ENCODE assay signal across 11 cellular contexts in genomic region chr15:70723124-70723427, GRCh38. TPM values are rescaled to one million over a fixed set of nuclear protein-coding genes. Genes with fewer than 3 reads are reported as not detected.
DNase-seq lines count a peak whose midpoint lies in the region; ATAC-seq and TF ChIP-seq lines count a peak whose summit lies in the region.
"Had no signal": no experiment of that assay in that cellular context is flagged by ENCODE, and none has a peak within 500 bp of the region (broad histone marks: within the 10 kb centered on the region; RNA-seq: fewer than 3 reads in every experiment).

No MANE protein-coding gene starts in this region.

- H3K79me2 ChIP-seq in SK-N-SH (ENCODE audit: insufficient read depth) = peaks cover 99% of the 10 kb centered on the region

- CTCF ChIA-PET in Caco-2 (lab: Charles Lee) (interaction anchor here (0.6 to 1.5 kb wide), 22 partner anchors 10 to 154 kb away, joined by 3 to 23 read pairs (median 4); partner anchors contain the start of gene UACA), SK-N-SH (lab: Yijun Ruan, JAX) (interaction anchor here (0.8 to 2.3 kb wide), 50 partner anchors 10 to 1249 kb away, joined by 3 to 58 read pairs (median 4); no protein-coding TSS in a partner anchor)

- no peak for TF ChIP-seq RAD21 in SK-N-SH (IDR thresholded peaks at IDR 0.05; ENCODE audit: low read length)

- POLR2A ChIA-PET in Caco-2 (lab: Charles Lee) (interaction anchor here (1.0 kb wide), 1 partner anchor 9 kb away, joined by 8 read pairs; no protein-coding TSS in a partner anchor), SK-N-SH (lab: Yijun Ruan, JAX) (no interaction called here)

- H3K4me1 ChIP-seq in Caco-2 = peaks cover 39% of the 10 kb centered on the region
- peaks cover 4% of the 10 kb centered on the region for H3K4me1 ChIP-seq in endodermal cell (ENCODE audit: control insufficient read depth, insufficient read depth, low read length)
- peaks cover 52 to 75% of the 10 kb centered on the region in 2 donors for H3K4me1 ChIP-seq in gastrocnemius medialis
- peaks cover 0 to 9% of the 10 kb centered on the region in 2 experiments; a peak in 2 of 4 replicates for H3K4me1 ChIP-seq in SK-N-SH (ENCODE audit: control insufficient read depth in 1 of 2, insufficient read depth in 2 of 2, low read depth in 1 of 2, low read length in 1 of 2)
- peaks cover 20 to 37% (median 29%) of the 10 kb centered on the region in 4 donors for H3K4me1 ChIP-seq in esophagus muscularis mucosa

- in situ Hi-C loops in gastrocnemius medialis (cut with MboI; ENCODE audit: low sequenced_read_pairs in 4 of 4) = loop anchor here in 1 of 4 donors (10.0 kb wide), 1 partner anchor 48 kb away; no protein-coding TSS in a partner anchor

- H3K27me3 ChIP-seq in Caco-2 (replicated peaks; ENCODE audit: control insufficient read depth, insufficient read depth, low read length) = no peaks in the 10 kb centered on the region
- no peaks in the 10 kb centered on the region for H3K27me3 ChIP-seq in endodermal cell (ENCODE audit: control insufficient read depth, insufficient read depth, low read length, poor library complexity, severe bottlenecking)
- H3K27me3 ChIP-seq in gastrocnemius medialis = no peaks in the 10 kb centered on the region
- H3K27me3 ChIP-seq in SK-N-SH (ENCODE audit: insufficient read depth) = no peaks in the 10 kb centered on the region
- no peaks in the 10 kb centered on the region for H3K27me3 ChIP-seq in esophagus muscularis mucosa
- H3K27me3 ChIP-seq: BLaER1 treated with 17β-estradiol and CSF1 and Interleukin-3, amounts not matched to agents 10 nM and 100 nM had no signal

- no peaks in the 10 kb centered on the region for H3K9me3 ChIP-seq in Caco-2
- H3K9me3 ChIP-seq in endodermal cell (ENCODE audit: control insufficient read depth, low read length) = no peaks in the 10 kb centered on the region
- H3K9me3 ChIP-seq in gastrocnemius medialis = no peaks in the 10 kb centered on the region
- H3K9me3 ChIP-seq in SK-N-SH = no peaks in the 10 kb centered on the region
- H3K9me3 ChIP-seq in esophagus muscularis mucosa = no peaks in the 10 kb centered on the region
- H3K9me3 ChIP-seq: BLaER1 treated with 17β-estradiol and CSF1 and Interleukin-3, amounts not matched to agents 10 nM and 100 nM had no signal

- H3K4me1 Mint-ChIP-seq in Caco-2 (ENCODE audit: low read depth, unreplicated experiment) (peaks cover 36% of the 10 kb centered on the region), endodermal cell (peaks cover 2% of the 10 kb centered on the region), nephron (peaks cover 26% of the 10 kb centered on the region)
- no peaks in the 10 kb centered on the region for H3K4me1 Mint-ChIP-seq in activated T-cell treated with anti-CD3 and anti-CD28 coated beads, Interleukin-2, amount 50 U/mL, for 72 hours (ENCODE audit: low read depth)
- H3K4me1 Mint-ChIP-seq: CD4-positive, CD25-positive, alpha-beta regulatory T cell had no signal

- DNase-seq in Caco-2 = no peak
- no peak for DNase-seq in endodermal cell
- DNase-seq in gastrocnemius medialis = no peak
- DNase-seq in SK-N-SH = no peak
- DNase-seq in activated T-cell treated with anti-CD3 and anti-CD28 coated beads, Interleukin-2, amount 50 U/mL, for 72 hours = no peak
- DNase-seq in esophagus muscularis mucosa (ENCODE audit: extremely low spot score) = no peak
- DNase-seq: Calu3 had no signal

- no peak overlapping the region for H3K4me3 ChIP-seq in Caco-2 (ENCODE audit: low read depth, low read length)
- H3K4me3 ChIP-seq in endodermal cell (ENCODE audit: low read length) = no peak overlapping the region
- no peak overlapping the region for H3K4me3 ChIP-seq in gastrocnemius medialis
- H3K4me3 ChIP-seq in SK-N-SH (ENCODE audit: low read depth in 2 of 2, low read length in 1 of 2) = no peak overlapping the region
- H3K4me3 ChIP-seq in esophagus muscularis mucosa = no peak overlapping the region
- H3K4me3 ChIP-seq: BLaER1 treated with 17β-estradiol and CSF1 and Interleukin-3, amounts not matched to agents 10 nM and 100 nM had no signal

- WGBS in endodermal cell (ENCODE audit: insufficient coverage in 1 of 2, insufficient read length in 1 of 2), 2 experiments = 73 to 92% methylated on average over 4 to 5 of the region's 5 CpGs
- WGBS in SK-N-SH (ENCODE audit: low lambda C conversion rate) = 81% methylated on average over 5 of the region's 5 CpGs
- WGBS in esophagus muscularis mucosa = 85% methylated on average over 5 of the region's 5 CpGs

- BruUV-seq in Caco-2 (replicated peaks; lab: Mats Ljungman, UMichigan) = no TSS peak

- intact Hi-C loops in Caco-2 (cut with micrococcal nuclease; ENCODE audit: unreplicated experiment) (no loop called here), gastrocnemius medialis (cut with DNase I; ENCODE audit: low total_unique reads) (loop anchor here (5.0 kb wide), 1 partner anchor 89 kb away; no protein-coding TSS in a partner anchor), esophagus muscularis mucosa (cut with DNase I) (loop anchor here (5.0 kb wide), 1 partner anchor 89 kb away; no protein-coding TSS in a partner anchor)

- peaks cover 53% of the 10 kb centered on the region for H4K20me1 ChIP-seq in SK-N-SH (ENCODE audit: insufficient read depth)
- H4K20me1 ChIP-seq: BLaER1 treated with 17β-estradiol and CSF1 and Interleukin-3, amounts not matched to agents 10 nM and 100 nM had no signal

- ATAC-seq in gastrocnemius medialis = peak; percentile 26 to 62
- no peak for ATAC-seq in activated T-cell treated with anti-CD3 and anti-CD28 coated beads, Interleukin-2, amount 50 U/mL, for 72 hours (replicated peaks in 1 of 2)

- peaks cover 12% of the 10 kb centered on the region for H3K9me3 Mint-ChIP-seq in Caco-2 (ENCODE audit: unreplicated experiment)
- H3K9me3 Mint-ChIP-seq in endodermal cell = no peaks in the 10 kb centered on the region
- H3K9me3 Mint-ChIP-seq in nephron = no peaks in the 10 kb centered on the region
- H3K9me3 Mint-ChIP-seq in activated T-cell treated with anti-CD3 and anti-CD28 coated beads, Interleukin-2, amount 50 U/mL, for 72 hours = no peaks in the 10 kb centered on the region
- H3K9me3 Mint-ChIP-seq: CD4-positive, CD25-positive, alpha-beta regulatory T cell; HFFc6 had no signal

- H3K36me3 Mint-ChIP-seq in Caco-2 (ENCODE audit: insufficient read depth, unreplicated experiment) (peaks cover 22% of the 10 kb centered on the region), endodermal cell (ENCODE audit: low read depth) (no peaks in the 10 kb centered on the region), nephron (ENCODE audit: low read depth) (peaks cover 8% of the 10 kb centered on the region)
- no peaks in the 10 kb centered on the region for H3K36me3 Mint-ChIP-seq in activated T-cell treated with anti-CD3 and anti-CD28 coated beads, Interleukin-2, amount 50 U/mL, for 72 hours (ENCODE audit: insufficient read depth in 2 of 2)
- H3K36me3 Mint-ChIP-seq: CD4-positive, CD25-positive, alpha-beta regulatory T cell had no signal

- H3K4me3 Mint-ChIP-seq in Caco-2 (ENCODE audit: unreplicated experiment) (no peak overlapping the region), endodermal cell (no peak overlapping the region), nephron (no peak overlapping the region)
- no peak overlapping the region for H3K4me3 Mint-ChIP-seq in activated T-cell treated with anti-CD3 and anti-CD28 coated beads, Interleukin-2, amount 50 U/mL, for 72 hours
- H3K4me3 Mint-ChIP-seq: CD4-positive, CD25-positive, alpha-beta regulatory T cell; HFFc6 had no signal

- H3F3A ChIP-seq in SK-N-SH (replicated peaks; ENCODE audit: insufficient read depth) = peaks cover 30% of the 10 kb centered on the region

- no peak overlapping the region for H2AFZ ChIP-seq in SK-N-SH (ENCODE audit: low read depth)

- TF ChIP-seq EP300 in SK-N-SH (IDR thresholded peaks at IDR 0.05; ENCODE audit: borderline replicate concordance in 1 of 2, low read depth in 1 of 2, low read length in 1 of 2) (no peak), esophagus muscularis mucosa (IDR thresholded peaks at IDR 0.05) (no peak)

- no peaks in the 10 kb centered on the region for H3K9me2 ChIP-seq in SK-N-SH

- peak overlapping the region; percentile 72 for H3K27ac Mint-ChIP-seq in Caco-2 (ENCODE audit: unreplicated experiment)
- H3K27ac Mint-ChIP-seq in endodermal cell = peak overlapping the region; percentile 28
- H3K27ac Mint-ChIP-seq in nephron = peak overlapping the region in 2 of 3 experiments; percentile 3 to 77
- H3K27ac Mint-ChIP-seq in activated T-cell treated with anti-CD3 and anti-CD28 coated beads, Interleukin-2, amount 50 U/mL, for 72 hours = no peak overlapping the region
- H3K27ac Mint-ChIP-seq: CD4-positive, CD25-positive, alpha-beta regulatory T cell; HFFc6 had no signal

- no peak overlapping the region for H3K27ac ChIP-seq in endodermal cell (ENCODE audit: low read depth, low read length)
- H3K27ac ChIP-seq in gastrocnemius medialis = peak overlapping the region; percentile 61 to 88 (median 78)
- H3K27ac ChIP-seq in SK-N-SH (ENCODE audit: low read depth in 2 of 2, low read length in 1 of 2) = no peak overlapping the region
- no peak overlapping the region for H3K27ac ChIP-seq in esophagus muscularis mucosa (replicated peaks in 1 of 4)
- H3K27ac ChIP-seq: BLaER1 treated with 17β-estradiol and CSF1 and Interleukin-3, amounts not matched to agents 10 nM and 100 nM had no signal

- no peak for TF ChIP-seq POLR2A in gastrocnemius medialis (IDR thresholded peaks at IDR 0.05)
- TF ChIP-seq POLR2A in esophagus muscularis mucosa (IDR thresholded peaks at IDR 0.05; ENCODE audit: low read depth) = no peak

- H3K27me3 Mint-ChIP-seq in Caco-2 (ENCODE audit: insufficient read depth, unreplicated experiment) (no peaks in the 10 kb centered on the region), endodermal cell (ENCODE audit: insufficient read depth) (no peaks in the 10 kb centered on the region), nephron (ENCODE audit: low read depth) (no peaks in the 10 kb centered on the region)
- peaks cover 11% of the 10 kb centered on the region for H3K27me3 Mint-ChIP-seq in activated T-cell treated with anti-CD3 and anti-CD28 coated beads, Interleukin-2, amount 50 U/mL, for 72 hours (ENCODE audit: low read depth)

- TF ChIP-seq CTCF in Caco-2 (IDR thresholded peaks at IDR 0.05; ENCODE audit: insufficient read depth in 1 of 2, low read depth in 1 of 2, low read length in 1 of 2, severe bottlenecking in 1 of 2, unreplicated experiment in 1 of 2) (no peak), endodermal cell (conservative IDR thresholded peaks at IDR 0.05) (no peak), nephron (IDR thresholded peaks at IDR 0.05; ENCODE audit: unreplicated experiment in 3 of 3) (no peak), gastrocnemius medialis (IDR thresholded peaks at IDR 0.05 in 4 of 5, conservative IDR thresholded peaks at IDR 0.05 in 1 of 5) (no peak), SK-N-SH (IDR thresholded peaks at IDR 0.05) (no peak), esophagus muscularis mucosa (IDR thresholded peaks at IDR 0.05) (no peak)

- H3K36me3 ChIP-seq in Caco-2 (ENCODE audit: control insufficient read depth, insufficient read depth, low read length) (no peaks in the 10 kb centered on the region), endodermal cell (ENCODE audit: control insufficient read depth, insufficient read depth, low read length) (peaks cover 5% of the 10 kb centered on the region), gastrocnemius medialis (peaks cover 0 to 3% of the 10 kb centered on the region in 2 donors), SK-N-SH (replicated peaks in 1 of 2; ENCODE audit: control insufficient read depth in 1 of 2, insufficient read depth in 2 of 2, low read length in 1 of 2) (peaks cover 2 to 29% of the 10 kb centered on the region in 2 experiments), esophagus muscularis mucosa (peaks cover 0 to 4% (median 0%) of the 10 kb centered on the region in 4 donors)
- H3K36me3 ChIP-seq: BLaER1 treated with 17β-estradiol and CSF1 and Interleukin-3, amounts not matched to agents 10 nM and 100 nM had no signal

- H3K4me2 ChIP-seq in SK-N-SH = no peak overlapping the region
- H3K4me2 ChIP-seq: BLaER1 treated with 17β-estradiol and CSF1 and Interleukin-3, amounts not matched to agents 10 nM and 100 nM had no signal

- H3K9ac ChIP-seq in endodermal cell (ENCODE audit: extremely low read depth, low read length, poor library complexity, severe bottlenecking) = no peak overlapping the region
- H3K9ac ChIP-seq in SK-N-SH = no peak overlapping the region
- H3K9ac ChIP-seq: BLaER1 treated with 17β-estradiol and CSF1 and Interleukin-3, amounts not matched to agents 10 nM and 100 nM had no signal

RNA-seq across cellular contexts. Expression of gene UACA, which starts 40.3 kb away (rescaled TPM):
- total RNA-seq in Caco-2 (2022) (120 and 141 TPM in 2 replicates), endodermal cell (10 to 100 TPM; 49.7 to 67.1 TPM), gastrocnemius medialis (100 to 1,000 TPM; 101 to 192 (median 127) TPM), esophagus muscularis mucosa (10 to 100 TPM; 23.9 to 40.7 (median 28.9) TPM)
- polyA plus RNA-seq in endodermal cell (2013, experiment 1 of 2) = 40.9 TPM
- 41.7 TPM for polyA plus RNA-seq in endodermal cell (2013, experiment 2 of 2)
- 35.9 and 57.1 TPM in 2 replicates for polyA plus RNA-seq in SK-N-SH (2012; rRNA removed)
- polyA plus RNA-seq in SK-N-SH (2012; cell fraction: cytosol; rRNA removed) = 21.5 and 27.6 TPM in 2 replicates
- polyA plus RNA-seq in SK-N-SH (2012; cell fraction: nucleus; rRNA removed) = 156 and 175 TPM in 2 replicates
- total RNA-seq in activated T-cell treated with anti-CD3 and anti-CD28 coated beads, Interleukin-2, amount 50 U/mL, for 72 hours = 1 to 10 TPM; 1.9 to 2.0 TPM
- total RNA-seq: CD4-positive, CD25-positive, alpha-beta regulatory T cell had no signal

Comparison
In these comparisons a context has a peak if more than half of its experiments do, and no peak if none do; other contexts are left out.
1. H3K27ac ChIP-seq: peak in gastrocnemius medialis (4 of 4); none in endodermal cell (single experiment), SK-N-SH (0 of 2) and esophagus muscularis mucosa (0 of 4).
2. ATAC-seq: peak in gastrocnemius medialis (2 of 2); none in activated T-cell treated with anti-CD3 and anti-CD28 coated beads, Interleukin-2, amount 50 U/mL, for 72 hours (0 of 2).
3. RNA of gene UACA, which starts 40.3 kb away (total RNA-seq): 101 to 192 TPM in gastrocnemius medialis, 120 to 141 TPM in Caco-2, 49.7 to 67.1 TPM in endodermal cell and 23.9 to 40.7 TPM in esophagus muscularis mucosa; 1.9 to 2.0 TPM in activated T-cell treated with anti-CD3 and anti-CD28 coated beads, Interleukin-2, amount 50 U/mL, for 72 hours; every median in the first group is over 4 times any median in the second.